ENCODE assay signal across 8 cellular contexts in genomic region chr5:66171349-66172344, GRCh38. TPM values are rescaled to one million over a fixed set of nuclear protein-coding genes. Genes with fewer than 3 reads are reported as not detected.
DNase-seq lines count a peak whose midpoint lies in the region; ATAC-seq and TF ChIP-seq lines count a peak whose summit lies in the region.

No MANE protein-coding gene starts in this region.

- no peak overlapping the region for H3K27ac ChIP-seq in psoas muscle

- H3K27me3 ChIP-seq in psoas muscle (ENCODE audit: insufficient read depth in 3 of 3, low read length in 2 of 3), result no peaks in the 10 kb centered on the region

- no peak overlapping the region for H3K27ac Mint-ChIP-seq in activated T-cell treated with anti-CD3 and anti-CD28 coated beads, Interleukin-2, amount 50 U/mL, for 72 hours

- H3K4me3 Mint-ChIP-seq in activated T-cell treated with anti-CD3 and anti-CD28 coated beads, Interleukin-2, amount 50 U/mL, for 72 hours, result no peak overlapping the region

- no peak for TF ChIP-seq POLR2A in GM18505 (IDR thresholded peaks at IDR 0.05; ENCODE audit: borderline replicate concordance, extremely low read depth, insufficient read depth, insufficient read length)

- peak; percentile 1 to 25 (median 16) for DNase-seq in activated CD4-positive, CD25-positive, alpha-beta regulatory T cell (lab: John Stamatoyannopoulos, UW)
- no peak for DNase-seq in activated CD4-positive, CD25-positive, alpha-beta regulatory T cell treated with anti-CD3 and anti-CD28 coated beads, Interleukin-2, amount 50 U/mL, for 72 hours
- DNase-seq in NCI-H226 (peak; percentile 15), foreskin fibroblast (peak; percentile 24 to 69), psoas muscle (no peak)
- peak; percentile 25 to 44 for DNase-seq in activated T-cell treated with anti-CD3 and anti-CD28 coated beads, Interleukin-2, amount 50 U/mL, for 72 hours

- H3K4me1 Mint-ChIP-seq in activated T-cell treated with anti-CD3 and anti-CD28 coated beads, Interleukin-2, amount 50 U/mL, for 72 hours (ENCODE audit: low read depth), result peaks cover 41% of the 10 kb centered on the region

- TF ChIP-seq CTCF in foreskin fibroblast (IDR thresholded peaks at IDR 0.05; ENCODE audit: low read depth, low read length) (peak; percentile 37), psoas muscle (IDR thresholded peaks at IDR 0.05) (peak; percentile 49)

- WGBS in psoas muscle, 3 donors, result 56 to 65% (median 60%) methylated on average over 6 of the region's 6 CpGs

- H3K4me3 ChIP-seq in foreskin fibroblast (ENCODE audit: low read depth in 1 of 2, low read length in 2 of 2), result no peak overlapping the region
- H3K4me3 ChIP-seq in psoas muscle, result no peak overlapping the region

- no peaks in the 10 kb centered on the region for H3K9me3 ChIP-seq in psoas muscle

- peak; percentile 58 for ATAC-seq in HG02571 (IDR thresholded peaks at IDR 0.05; ENCODE audit: unreplicated experiment)
- peak; percentile 49 to 51 for ATAC-seq in activated T-cell treated with anti-CD3 and anti-CD28 coated beads, Interleukin-2, amount 50 U/mL, for 72 hours (replicated peaks in 1 of 2)
- ATAC-seq in psoas muscle, result peak in 2 of 4 donors; percentile 27 to 72
- ATAC-seq in GM18505 (IDR thresholded peaks at IDR 0.05; ENCODE audit: unreplicated experiment), result no peak

- peaks cover 10 to 32% of the 10 kb centered on the region in 2 donors for H3K36me3 Mint-ChIP-seq in activated T-cell treated with anti-CD3 and anti-CD28 coated beads, Interleukin-2, amount 50 U/mL, for 72 hours (ENCODE audit: insufficient read depth in 2 of 2)

- H3K36me3 ChIP-seq in psoas muscle (ENCODE audit: insufficient read depth in 1 of 2, low read depth in 1 of 2), result peaks cover 6 to 97% of the 10 kb centered on the region in 2 donors

- H3K4me1 ChIP-seq in psoas muscle, result no peaks in the 10 kb centered on the region

- no peaks in the 10 kb centered on the region for H3K9me3 Mint-ChIP-seq in activated T-cell treated with anti-CD3 and anti-CD28 coated beads, Interleukin-2, amount 50 U/mL, for 72 hours

- intact Hi-C loops in psoas muscle (cut with DNase I), result loop anchor here in 1 of 2 donors (10.0 kb wide), 1 partner anchor 587 kb away; no protein-coding TSS in a partner anchor

- no peaks in the 10 kb centered on the region for H3K27me3 Mint-ChIP-seq in activated T-cell treated with anti-CD3 and anti-CD28 coated beads, Interleukin-2, amount 50 U/mL, for 72 hours (ENCODE audit: low read depth)

RNA-seq across cellular contexts. Expression of gene SREK1, which starts 27.5 kb away (rescaled TPM):
- total RNA-seq in activated T-cell treated with anti-CD3 and anti-CD28 coated beads, Interleukin-2, amount 50 U/mL, for 72 hours, result 10 to 100 TPM; 63.1 to 76.7 TPM
- total RNA-seq in psoas muscle, result 10 to 100 TPM; 25.1 to 29.8 (median 27.9) TPM
- 10 to 100 TPM; 13.4 to 18.1 (median 15.1) TPM for polyA plus RNA-seq in psoas muscle

Comparison
In these comparisons a context has a peak if more than half of its experiments do, and no peak if none do; other contexts are left out.
1. DNase-seq: peak in activated CD4-positive, CD25-positive, alpha-beta regulatory T cell (4 of 4), NCI-H226 (single experiment), activated T-cell treated with anti-CD3 and anti-CD28 coated beads, Interleukin-2, amount 50 U/mL, for 72 hours (2 of 2) and foreskin fibroblast (2 of 2); none in activated CD4-positive, CD25-positive, alpha-beta regulatory T cell treated with anti-CD3 and anti-CD28 coated beads, Interleukin-2, amount 50 U/mL, for 72 hours (single experiment) and psoas muscle (0 of 2).